26 cellular contexts compared by ENCODE assay signal in the genomic region with DNA sequence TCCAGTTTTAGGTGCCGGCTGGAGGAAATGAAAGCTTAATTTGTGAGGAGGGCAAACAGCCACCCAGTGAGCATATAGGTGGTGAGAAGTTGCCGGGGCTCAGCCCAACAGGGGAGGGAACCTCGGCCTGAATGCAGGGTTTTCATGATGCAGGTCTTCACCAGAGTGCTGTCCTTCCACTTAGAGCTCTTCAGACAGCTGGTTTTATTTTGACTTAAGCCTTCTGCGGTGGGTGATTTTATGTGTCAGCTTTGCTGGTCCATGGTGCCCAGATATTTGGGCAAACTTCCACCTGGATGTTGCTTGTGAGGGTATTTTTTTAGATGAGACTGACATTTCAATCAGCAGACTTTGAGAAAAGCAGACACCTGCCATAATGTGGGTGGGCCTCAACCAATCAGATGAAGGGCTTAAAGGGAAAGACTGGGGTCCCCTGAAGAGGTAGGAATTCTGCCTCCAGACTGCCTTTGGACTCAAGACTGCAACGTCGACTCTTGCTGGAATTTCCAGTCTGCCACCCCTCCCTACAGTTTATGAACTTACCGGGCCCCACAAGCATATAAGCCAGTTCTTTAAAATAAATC.
"Had no signal": no experiment of that assay in that cellular context is flagged by ENCODE, and none has a peak within 500 bp of the region (broad histone marks: within the 10 kb centered on the region; RNA-seq: fewer than 3 reads in every experiment).

No MANE protein-coding gene starts in this region.

- FAIRE-seq: astrocyte, RCC 7860 had no signal

- DNase-seq: activated CD4-positive, alpha-beta T cell treated with anti-CD3 and anti-CD28 coated beads for 48 hours; activated CD4-positive, alpha-beta T cell treated with anti-CD3 and anti-CD28 coated beads, Interleukin-2, amount 50 U/mL, for 4 hours; activated CD4-positive, CD25-positive, alpha-beta regulatory T cell treated with anti-CD3 and anti-CD28 coated beads, Interleukin-2, amount 50 U/mL, for 72 hours; activated CD8-positive, alpha-beta memory T cell treated with anti-CD3 and anti-CD28 coated beads for 24 hours; activated naive CD4-positive, alpha-beta T cell; amygdala; brain microvascular endothelial cell; cerebellar nuclear complex; MG63; MV-4-11; NCI-H1092 treated with DMSO at 0.1 percent for 48 hours; NCI-H1417 treated with DMSO at 0.1 percent for 48 hours; NCI-H1694; NCI-H2029 treated with DMSO at 0.1 percent for 48 hours; NCI-H345; NCI-H510A; NCI-H526 treated with DMSO at 0.1 percent for 48 hours; PC-3; SHP77 treated with DMSO at 0.1 percent for 48 hours; T-helper 17 cell; T-helper 9 cell had no signal

- H3K27ac Mint-ChIP-seq: activated naive CD4-positive, alpha-beta T cell treated with anti-CD3 and anti-CD28 coated beads, Interleukin-2, amount 50 U/mL, for 24 hours; T-helper 17 cell; WTC11 had no signal

- H3K27me3 ChIP-seq: brain microvascular endothelial cell, MG63 had no signal

- H3K9me3 ChIP-seq: MG63 had no signal

- H3K4me3 Mint-ChIP-seq: activated naive CD4-positive, alpha-beta T cell treated with anti-CD3 and anti-CD28 coated beads, Interleukin-2, amount 50 U/mL, for 24 hours; T-helper 17 cell; WTC11 had no signal

- H3K36me3 Mint-ChIP-seq: WTC11 had no signal

- H3K36me3 ChIP-seq: brain microvascular endothelial cell, cardiac muscle cell, MG63 had no signal

- ATAC-seq: PC-3, T-helper 17 cell, WTC11 had no signal

- H3K27ac ChIP-seq: brain microvascular endothelial cell, cardiac muscle cell had no signal

- H3K9me3 Mint-ChIP-seq: activated naive CD4-positive, alpha-beta T cell treated with anti-CD3 and anti-CD28 coated beads, Interleukin-2, amount 50 U/mL, for 24 hours had no signal

- H3K27me3 Mint-ChIP-seq: activated naive CD4-positive, alpha-beta T cell treated with anti-CD3 and anti-CD28 coated beads, Interleukin-2, amount 50 U/mL, for 24 hours; T-helper 17 cell had no signal

- H3K4me3 ChIP-seq: cardiac muscle cell, MG63 had no signal
